Comparison of ENCODE assay signal across 1 cellular context in genomic region chr11:118914957-118915356, GRCh38.
TF ChIP-seq lines count a peak whose summit lies in the region.

No MANE protein-coding gene starts in this region.

TF ChIP-seq in K562, 482 proteins besides CTCF, POLR2A, EP300 and RAD21:
- peak; percentile 59; the same call in 1 of the 2 replicates for TF ChIP-seq PKNOX1 (IDR thresholded peaks at IDR 0.05)
